3 cellular contexts compared by ENCODE assay signal in genomic region chr4:160326110-160326509, GRCh38.
"Had no signal": no experiment of that assay in that cellular context is flagged by ENCODE, and none has a peak within 500 bp of the region (broad histone marks: within the 10 kb centered on the region; RNA-seq: fewer than 3 reads in every experiment).

No MANE protein-coding gene starts in this region.

- DNase-seq: GDM1, GF-D8 had no signal

- ATAC-seq: GM12878 had no signal

- H3K4me3 ChIP-seq: GM12878 had no signal
